ENCODE assay signal across 1 cellular context in genomic region chr16:85316321-85316919, GRCh38.
TF ChIP-seq lines count a peak whose summit lies in the region.

No MANE protein-coding gene starts in this region.

TF ChIP-seq in K562, 482 proteins besides CTCF, POLR2A, EP300 and RAD21 (continued from another document):
- TF ChIP-seq, protein P1, sequence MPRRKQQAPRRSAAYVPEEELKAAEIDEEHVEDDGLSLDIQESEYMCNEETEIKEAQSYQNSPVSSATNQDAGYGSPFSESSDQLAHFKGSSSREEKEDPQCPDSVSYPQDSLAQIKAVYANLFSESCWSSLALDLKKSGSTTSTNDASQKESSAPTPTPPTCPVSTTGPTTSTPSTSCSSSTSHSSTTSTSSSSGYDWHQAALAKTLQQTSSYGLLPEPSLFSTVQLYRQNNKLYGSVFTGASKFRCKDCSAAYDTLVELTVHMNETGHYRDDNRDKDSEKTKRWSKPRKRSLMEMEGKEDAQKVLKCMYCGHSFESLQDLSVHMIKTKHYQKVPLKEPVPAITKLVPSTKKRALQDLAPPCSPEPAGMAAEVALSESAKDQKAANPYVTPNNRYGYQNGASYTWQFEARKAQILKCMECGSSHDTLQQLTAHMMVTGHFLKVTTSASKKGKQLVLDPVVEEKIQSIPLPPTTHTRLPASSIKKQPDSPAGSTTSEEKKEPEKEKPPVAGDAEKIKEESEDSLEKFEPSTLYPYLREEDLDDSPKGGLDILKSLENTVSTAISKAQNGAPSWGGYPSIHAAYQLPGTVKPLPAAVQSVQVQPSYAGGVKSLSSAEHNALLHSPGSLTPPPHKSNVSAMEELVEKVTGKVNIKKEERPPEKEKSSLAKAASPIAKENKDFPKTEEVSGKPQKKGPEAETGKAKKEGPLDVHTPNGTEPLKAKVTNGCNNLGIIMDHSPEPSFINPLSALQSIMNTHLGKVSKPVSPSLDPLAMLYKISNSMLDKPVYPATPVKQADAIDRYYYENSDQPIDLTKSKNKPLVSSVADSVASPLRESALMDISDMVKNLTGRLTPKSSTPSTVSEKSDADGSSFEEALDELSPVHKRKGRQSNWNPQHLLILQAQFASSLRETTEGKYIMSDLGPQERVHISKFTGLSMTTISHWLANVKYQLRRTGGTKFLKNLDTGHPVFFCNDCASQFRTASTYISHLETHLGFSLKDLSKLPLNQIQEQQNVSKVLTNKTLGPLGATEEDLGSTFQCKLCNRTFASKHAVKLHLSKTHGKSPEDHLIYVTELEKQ (CRISPR knock-in tag; IDR thresholded peaks at IDR 0.05) = no peak
- no peak for TF ChIP-seq NFIX (CRISPR knock-in tag; IDR thresholded peaks at IDR 0.05; ENCODE audit: low read depth)
- peak in 1 of 2 experiments; percentile 47; a peak in 1 of 4 replicates for TF ChIP-seq NONO (IDR thresholded peaks at IDR 0.05; ENCODE audit: low read depth in 2 of 2, low read length in 1 of 2)
- TF ChIP-seq, protein P2, sequence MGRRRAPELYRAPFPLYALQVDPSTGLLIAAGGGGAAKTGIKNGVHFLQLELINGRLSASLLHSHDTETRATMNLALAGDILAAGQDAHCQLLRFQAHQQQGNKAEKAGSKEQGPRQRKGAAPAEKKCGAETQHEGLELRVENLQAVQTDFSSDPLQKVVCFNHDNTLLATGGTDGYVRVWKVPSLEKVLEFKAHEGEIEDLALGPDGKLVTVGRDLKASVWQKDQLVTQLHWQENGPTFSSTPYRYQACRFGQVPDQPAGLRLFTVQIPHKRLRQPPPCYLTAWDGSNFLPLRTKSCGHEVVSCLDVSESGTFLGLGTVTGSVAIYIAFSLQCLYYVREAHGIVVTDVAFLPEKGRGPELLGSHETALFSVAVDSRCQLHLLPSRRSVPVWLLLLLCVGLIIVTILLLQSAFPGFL (CRISPR knock-in tag; IDR thresholded peaks at IDR 0.05) = no peak
- TF ChIP-seq ASH1L (IDR thresholded peaks at IDR 0.05; ENCODE audit: borderline replicate concordance, low read depth, partially characterized antibody) = no peak
- no peak for TF ChIP-seq FOXK2 (conservative IDR thresholded peaks at IDR 0.05 in 1 of 2, IDR thresholded peaks at IDR 0.05 in 1 of 2; ENCODE audit: low read depth in 2 of 2)
- TF ChIP-seq SNRNP70 (optimal IDR thresholded peaks at IDR 0.05; ENCODE audit: low read depth, low read length) = no peak
- peak; percentile 64 for TF ChIP-seq PRDM10 (IDR thresholded peaks at IDR 0.05; ENCODE audit: partially characterized antibody)
- TF ChIP-seq TAF9B (IDR thresholded peaks at IDR 0.05; ENCODE audit: partially characterized antibody) = no peak
- no peak for TF ChIP-seq HLTF (IDR thresholded peaks at IDR 0.05)
- peak; percentile 56 for TF ChIP-seq SMAD4 (CRISPR knock-in tag; conservative IDR thresholded peaks at IDR 0.05)
- TF ChIP-seq KAT8 (IDR thresholded peaks at IDR 0.05; ENCODE audit: low read depth) = no peak
- TF ChIP-seq MIER1 (IDR thresholded peaks at IDR 0.05; ENCODE audit: low read depth) = no peak
- TF ChIP-seq ZBED1 (IDR thresholded peaks at IDR 0.05) = no peak
- no peak for TF ChIP-seq SMARCE1 (IDR thresholded peaks at IDR 0.05)
- no peak for TF ChIP-seq HDAC3 (IDR thresholded peaks at IDR 0.05; ENCODE audit: borderline replicate concordance, partially characterized antibody)
- TF ChIP-seq SIN3A (IDR thresholded peaks at IDR 0.05; ENCODE audit: borderline replicate concordance in 2 of 2, control insufficient read depth in 1 of 2, low read depth in 2 of 2, low read length in 2 of 2) = no peak
